ENCODE assay signal across 14 cellular contexts in the genomic region with DNA sequence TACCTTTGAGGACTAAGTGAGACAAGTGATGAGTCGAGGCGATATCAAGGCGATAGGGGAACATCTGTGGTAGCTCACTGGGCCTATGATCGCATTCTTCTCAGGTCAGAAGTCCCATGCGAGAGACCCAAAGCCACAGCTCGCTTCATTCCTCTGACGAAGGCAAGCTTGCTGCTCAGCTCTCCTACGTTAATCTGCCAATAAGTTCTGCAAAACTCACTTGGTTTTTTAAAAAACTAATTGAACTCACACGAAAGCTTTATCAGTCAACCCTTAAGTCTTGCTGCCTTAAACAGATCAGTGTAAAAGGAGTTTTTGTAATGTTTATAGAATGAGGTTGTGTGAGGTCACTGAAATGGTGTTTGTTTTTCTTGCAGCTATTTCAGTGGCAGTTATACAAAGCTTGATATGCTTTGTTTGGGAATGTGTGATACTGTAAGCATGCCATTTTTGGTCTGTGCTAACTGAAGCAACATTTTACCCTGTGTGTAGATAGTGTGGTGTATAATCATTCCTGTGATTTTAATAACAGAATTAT.
DNase-seq lines count a peak whose midpoint lies in the region; ATAC-seq and TF ChIP-seq lines count a peak whose summit lies in the region.
"Had no signal": no experiment of that assay in that cellular context is flagged by ENCODE, and none has a peak within 500 bp of the region (broad histone marks: within the 10 kb centered on the region; RNA-seq: fewer than 3 reads in every experiment).

No MANE protein-coding gene starts in this region.

- H3K27ac ChIP-seq in esophagus squamous epithelium, result peak overlapping the region in 3 of 4 donors; percentile 53 to 57 (median 56)
- H3K27ac ChIP-seq: BLaER1, HL-60, neural progenitor cell had no signal

- H3K36me3 Mint-ChIP-seq in mesothelial cell of epicardium, result peaks cover 23% of the 10 kb centered on the region
- no peaks in the 10 kb centered on the region for H3K36me3 Mint-ChIP-seq in immature natural killer cell

- TF ChIP-seq CTCF in AG10803 (conservative IDR thresholded peaks at IDR 0.05; ENCODE audit: low read length), result no peak
- TF ChIP-seq CTCF in esophagus squamous epithelium (IDR thresholded peaks at IDR 0.05), result no peak
- no peak for TF ChIP-seq CTCF in mesothelial cell of epicardium (IDR thresholded peaks at IDR 0.05; ENCODE audit: unreplicated experiment)
- no peak for TF ChIP-seq CTCF in GM13976 (IDR thresholded peaks at IDR 0.05; ENCODE audit: borderline replicate concordance, control extremely low read depth, extremely low read depth, insufficient read depth, missing control alignments)

- H3K27ac Mint-ChIP-seq in mesothelial cell of epicardium (peak overlapping the region; percentile 37), immature natural killer cell (no peak overlapping the region)
- H3K27ac Mint-ChIP-seq: activated T-cell treated with anti-CD3 and anti-CD28 coated beads, Interleukin-2, amount 50 U/mL, for 24 hours had no signal

- H3K4me1 Mint-ChIP-seq in mesothelial cell of epicardium, result peaks cover 55% of the 10 kb centered on the region
- no peaks in the 10 kb centered on the region for H3K4me1 Mint-ChIP-seq in immature natural killer cell

- H3K4me3 Mint-ChIP-seq in mesothelial cell of epicardium (no peak overlapping the region), immature natural killer cell (no peak overlapping the region)
- H3K4me3 Mint-ChIP-seq: activated T-cell treated with anti-CD3 and anti-CD28 coated beads, Interleukin-2, amount 50 U/mL, for 24 hours; neural progenitor cell had no signal

- H3K9me3 Mint-ChIP-seq in mesothelial cell of epicardium (no peaks in the 10 kb centered on the region), immature natural killer cell (no peaks in the 10 kb centered on the region)
- H3K9me3 Mint-ChIP-seq: activated T-cell treated with anti-CD3 and anti-CD28 coated beads, Interleukin-2, amount 50 U/mL, for 24 hours had no signal

- in situ Hi-C loops in GM13976 (cut with MboI; ENCODE audit: low sequenced_read_pairs, unreplicated experiment), result no loop called here

- H3K36me3 ChIP-seq in esophagus squamous epithelium, result no peaks in the 10 kb centered on the region
- H3K36me3 ChIP-seq: BLaER1 had no signal

- no peaks in the 10 kb centered on the region for H3K9me3 ChIP-seq in esophagus squamous epithelium
- H3K9me3 ChIP-seq: BLaER1 had no signal

- TF ChIP-seq POLR2A in esophagus squamous epithelium (IDR thresholded peaks at IDR 0.05), result no peak

- H3K4me1 ChIP-seq in esophagus squamous epithelium, result peaks cover 0 to 12% (median 0%) of the 10 kb centered on the region in 3 donors

- H3K27me3 Mint-ChIP-seq in mesothelial cell of epicardium (ENCODE audit: low read depth) (no peaks in the 10 kb centered on the region), immature natural killer cell (ENCODE audit: low read depth in 3 of 3) (peaks cover 0 to 6% (median 3%) of the 10 kb centered on the region in 3 donors)

- intact Hi-C loops in esophagus squamous epithelium (cut with DNase I), result no loop called here

- no peaks in the 10 kb centered on the region for H3K27me3 ChIP-seq in esophagus squamous epithelium
- H3K27me3 ChIP-seq: BLaER1, neural progenitor cell had no signal

- ATAC-seq in HG02840 (IDR thresholded peaks at IDR 0.05; ENCODE audit: low FRiP score, unreplicated experiment), result no peak

- DNase-seq in AG10803 (ENCODE audit: low read depth), result peak; percentile 21
- peak; percentile 35 to 46 for DNase-seq in NCI-H526 (lab: John Stamatoyannopoulos, UW)
- no peak for DNase-seq in esophagus squamous epithelium (lab: John Stamatoyannopoulos, UW)
- DNase-seq in mesothelial cell of epicardium (ENCODE audit: low spot score in 2 of 2, unreplicated experiment in 2 of 2), result no peak
- DNase-seq in GM13976 (ENCODE audit: low spot score), result no peak
- DNase-seq in NCI-H774 (lab: John Stamatoyannopoulos, UW), result no peak
- DNase-seq in immature natural killer cell, result no peak
- DNase-seq: activated T-cell treated with anti-CD3 and anti-CD28 coated beads, Interleukin-2, amount 50 U/mL, for 24 hours; NCI-H146; OCI-M1 had no signal

- WGBS in esophagus squamous epithelium, 2 donors, result 71 to 73% methylated on average over 9 of the region's 9 CpGs

- H3K4me3 ChIP-seq in AG10803 (ENCODE audit: low read length), result no peak overlapping the region
- H3K4me3 ChIP-seq in esophagus squamous epithelium, result no peak overlapping the region
- H3K4me3 ChIP-seq: BLaER1, neural progenitor cell had no signal

Comparison
In these comparisons a context has a peak if more than half of its experiments do, and no peak if none do; other contexts are left out.
1. DNase-seq: peak in AG10803 (single experiment) and NCI-H526 (2 of 2); none in esophagus squamous epithelium (single experiment), mesothelial cell of epicardium (0 of 2), GM13976 (single experiment), NCI-H774 (single experiment) and immature natural killer cell (0 of 3).